ENCODE assay signal across 8 cellular contexts in the genomic region with DNA sequence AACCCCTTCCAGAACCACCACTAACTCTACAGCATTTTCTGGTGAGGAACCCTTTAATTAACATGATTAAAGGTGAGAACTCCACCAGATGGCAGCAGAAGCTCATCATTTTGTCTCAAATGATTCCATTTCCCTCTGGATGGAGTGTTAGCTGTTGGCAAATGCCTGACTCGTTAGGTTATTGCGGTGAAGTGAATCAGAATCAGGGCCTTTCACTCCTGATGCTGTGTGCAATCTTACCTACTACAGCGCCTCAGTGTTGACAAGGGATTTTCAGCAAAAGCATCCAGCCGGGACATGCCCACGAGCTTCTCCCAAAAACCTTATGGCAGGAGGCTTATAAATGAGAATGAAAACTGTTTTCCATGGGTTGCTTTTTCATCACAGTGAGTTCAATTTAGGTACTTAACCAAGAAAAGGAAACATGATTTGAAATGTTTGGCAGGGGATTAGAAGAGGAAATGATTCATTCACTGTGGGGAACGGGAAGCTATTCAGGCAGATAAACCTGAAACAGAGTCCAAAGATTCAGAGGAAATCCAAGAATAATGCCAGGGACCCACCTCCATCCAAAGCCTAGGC. TPM values are rescaled to one million over a fixed set of nuclear protein-coding genes. Genes with fewer than 3 reads are reported as not detected.
DNase-seq lines count a peak whose midpoint lies in the region; ATAC-seq and TF ChIP-seq lines count a peak whose summit lies in the region.

No MANE protein-coding gene starts in this region.

- H3K4me1 ChIP-seq in Peyer's patch (peaks cover 0 to 16% (median 0%) of the 10 kb centered on the region in 4 donors), ovary (ENCODE audit: insufficient read depth) (no peaks in the 10 kb centered on the region)

- H3K27ac Mint-ChIP-seq in activated naive CD4-positive, alpha-beta T cell treated with anti-CD3 and anti-CD28 coated beads, Interleukin-2, amount 50 U/mL, for 72 hours, result no peak overlapping the region

- H3K36me3 Mint-ChIP-seq in activated naive CD4-positive, alpha-beta T cell treated with anti-CD3 and anti-CD28 coated beads, Interleukin-2, amount 50 U/mL, for 72 hours, result no peaks in the 10 kb centered on the region

- intact Hi-C loops in ovary (cut with DNase I), result loop anchor here in 2 of 4 donors (5.0 to 10.0 kb wide), 4 partner anchors 81 to 551 kb away; no protein-coding TSS in a partner anchor

- H3K36me3 ChIP-seq in Peyer's patch (no peaks in the 10 kb centered on the region), ovary (no peaks in the 10 kb centered on the region)

- peak overlapping the region in 2 of 4 donors; percentile 21 to 27 for H3K27ac ChIP-seq in Peyer's patch
- no peak overlapping the region for H3K27ac ChIP-seq in ovary

- peaks cover 0 to 7% (median 0%) of the 10 kb centered on the region in 4 donors for H3K9me3 ChIP-seq in Peyer's patch
- no peaks in the 10 kb centered on the region for H3K9me3 ChIP-seq in ovary

- H3K9me3 Mint-ChIP-seq in activated naive CD4-positive, alpha-beta T cell treated with anti-CD3 and anti-CD28 coated beads, Interleukin-2, amount 50 U/mL, for 72 hours, result peaks cover 0 to 8% of the 10 kb centered on the region in 2 donors

- H3K27me3 ChIP-seq in Peyer's patch (peaks cover 0 to 4% of the 10 kb centered on the region in 2 donors), ovary (no peaks in the 10 kb centered on the region)

- WGBS in ovary, 3 donors, result 5 to 11% (median 9%) methylated on average over 6 of the region's 6 CpGs

- TF ChIP-seq POLR2A in Peyer's patch (IDR thresholded peaks at IDR 0.05) (no peak), ovary (IDR thresholded peaks at IDR 0.05) (no peak)

- H3K4me3 ChIP-seq in Peyer's patch (no peak overlapping the region), ovary (no peak overlapping the region)

- in situ Hi-C loops in KBM-7 (cut with MboI; ENCODE audit: low pct_unique_long_range_greater_than_20kb, low sequenced_read_pairs), result loop anchor here (25.0 kb wide), 1 partner anchor 548 kb away; no protein-coding TSS in a partner anchor

- TF ChIP-seq EP300 in ovary (IDR thresholded peaks at IDR 0.05), result no peak

- TF ChIP-seq CTCF in Peyer's patch (IDR thresholded peaks at IDR 0.05) (peak in 5 of 6 experiments; percentile 37 to 92 (median 80)), ovary (IDR thresholded peaks at IDR 0.05) (peak; percentile 36 to 70 (median 70))

- ATAC-seq in activated naive CD4-positive, alpha-beta T cell treated with anti-CD3 and anti-CD28 coated beads, Interleukin-2, amount 50 U/mL, for 72 hours, result peak; percentile 77 to 90
- no peak for ATAC-seq in HG02840 (IDR thresholded peaks at IDR 0.05; ENCODE audit: low FRiP score, unreplicated experiment)
- ATAC-seq in HG03565 (IDR thresholded peaks at IDR 0.05; ENCODE audit: unreplicated experiment), result no peak

- DNase-seq in ELR (ENCODE audit: low read depth), result peak; percentile 97
- DNase-seq in KBM-7, result peak; percentile 52
- peak in 2 of 3 donors; percentile 20 to 84 for DNase-seq in Peyer's patch
- DNase-seq in activated naive CD4-positive, alpha-beta T cell treated with anti-CD3 and anti-CD28 coated beads, Interleukin-2, amount 50 U/mL, for 72 hours (ENCODE audit: low spot score in 2 of 2), result peak in 1 of 2 donors; percentile 34
- peak; percentile 92 for DNase-seq in glomerular visceral epithelial cell (ENCODE audit: extremely low spot score)
- peak in 4 of 5 donors; percentile 31 to 75 (median 52) for DNase-seq in ovary

RNA-seq across cellular contexts. Expression of a gene that starts 48.0 kb away (rescaled TPM):
- total RNA-seq in Peyer's patch, result 100 to 1,000 TPM; 268 to 396 (median 337) TPM
- total RNA-seq in activated naive CD4-positive, alpha-beta T cell treated with anti-CD3 and anti-CD28 coated beads, Interleukin-2, amount 50 U/mL, for 72 hours, result 100 to 1,000 TPM in 1 of 2 donors, 10 to 100 TPM in 1; 97.5 to 169 TPM
- total RNA-seq in ovary, result 100 to 1,000 TPM; 119 to 218 (median 173) TPM
- polyA plus RNA-seq in ovary, result 100 to 1,000 TPM in 1 of 2 donors, 10 to 100 TPM in 1; 61.2 to 276 TPM

Comparison
In these comparisons a context has a peak if more than half of its experiments do, and no peak if none do; other contexts are left out.
1. ATAC-seq: peak in activated naive CD4-positive, alpha-beta T cell treated with anti-CD3 and anti-CD28 coated beads, Interleukin-2, amount 50 U/mL, for 72 hours (2 of 2); none in HG02840 (single experiment) and HG03565 (single experiment).